Comparison of ENCODE assay signal across 8 cellular contexts in genomic region chr15:34039180-34039486, GRCh38. TPM values are rescaled to one million over a fixed set of nuclear protein-coding genes. Genes with fewer than 3 reads are reported as not detected.
DNase-seq lines count a peak whose midpoint lies in the region; ATAC-seq lines count a peak whose summit lies in the region.

Gene AVEN (minus strand): TSS chr15:34039204. CDS start chr15:34039046, 158 bp downstream.

- H3K36me3 ChIP-seq in iPS-15b (ENCODE audit: control insufficient read depth, insufficient read depth, low read length): no peaks in the 10 kb centered on the region

- peaks cover 26% of the 10 kb centered on the region for H3K4me1 Mint-ChIP-seq in activated naive CD8-positive, alpha-beta T cell treated with anti-CD3 and anti-CD28 coated beads, Interleukin-2, amount 50 U/mL, for 24 hours
- peaks cover 22% of the 10 kb centered on the region for H3K4me1 Mint-ChIP-seq in stimulated activated effector memory CD8-positive, alpha-beta T cell treated with anti-CD3 and anti-CD28 coated beads, Interleukin-12 subunit alpha, Interleukin-12 subunit beta, amount 100 ng/mL, for 72 hours

- peak within 1 kb of the TSS; percentile 96 for H3K27ac Mint-ChIP-seq in activated naive CD8-positive, alpha-beta T cell treated with anti-CD3 and anti-CD28 coated beads, Interleukin-2, amount 50 U/mL, for 24 hours
- peak within 1 kb of the TSS; percentile 84 for H3K27ac Mint-ChIP-seq in stimulated activated effector memory CD8-positive, alpha-beta T cell treated with anti-CD3 and anti-CD28 coated beads, Interleukin-12 subunit alpha, Interleukin-12 subunit beta, amount 100 ng/mL, for 72 hours

- H3K4me3 Mint-ChIP-seq in activated naive CD8-positive, alpha-beta T cell treated with anti-CD3 and anti-CD28 coated beads, Interleukin-2, amount 50 U/mL, for 24 hours: peak within 1 kb of the TSS; percentile 84
- H3K4me3 Mint-ChIP-seq in stimulated activated effector memory CD8-positive, alpha-beta T cell treated with anti-CD3 and anti-CD28 coated beads, Interleukin-12 subunit alpha, Interleukin-12 subunit beta, amount 100 ng/mL, for 72 hours: peak within 1 kb of the TSS; percentile 78

- H3K9me3 Mint-ChIP-seq in activated naive CD8-positive, alpha-beta T cell treated with anti-CD3 and anti-CD28 coated beads, Interleukin-2, amount 50 U/mL, for 24 hours: no peaks in the 10 kb centered on the region
- H3K9me3 Mint-ChIP-seq in stimulated activated effector memory CD8-positive, alpha-beta T cell treated with anti-CD3 and anti-CD28 coated beads, Interleukin-12 subunit alpha, Interleukin-12 subunit beta, amount 100 ng/mL, for 72 hours: no peaks in the 10 kb centered on the region

- no peaks in the 10 kb centered on the region for H3K36me3 Mint-ChIP-seq in activated naive CD8-positive, alpha-beta T cell treated with anti-CD3 and anti-CD28 coated beads, Interleukin-2, amount 50 U/mL, for 24 hours (ENCODE audit: low read depth)
- no peaks in the 10 kb centered on the region for H3K36me3 Mint-ChIP-seq in stimulated activated effector memory CD8-positive, alpha-beta T cell treated with anti-CD3 and anti-CD28 coated beads, Interleukin-12 subunit alpha, Interleukin-12 subunit beta, amount 100 ng/mL, for 72 hours

- H3K4me1 ChIP-seq in iPS-15b (ENCODE audit: control insufficient read depth, insufficient read depth, low read length): peaks cover 6% of the 10 kb centered on the region

- no peaks in the 10 kb centered on the region for H3K9me3 ChIP-seq in iPS-15b (ENCODE audit: control insufficient read depth, insufficient read depth, low read length)

- no peak for DNase-seq in HT-29 (ENCODE audit: low spot score)
- no peak for DNase-seq in activated naive CD8-positive, alpha-beta T cell treated with anti-CD3 and anti-CD28 coated beads, Interleukin-2, amount 50 U/mL, for 24 hours
- no peak for DNase-seq in stimulated activated effector memory CD8-positive, alpha-beta T cell treated with anti-CD3 and anti-CD28 coated beads, Interleukin-12 subunit alpha, Interleukin-12 subunit beta, amount 100 ng/mL, for 72 hours (ENCODE audit: low spot score in 2 of 2)
- DNase-seq in GDM1 (lab: John Stamatoyannopoulos, UW): no peak
- DNase-seq in NCI-H446 treated with DMSO at 0.1 percent for 48 hours (lab: John Stamatoyannopoulos, UW): no peak
- no peak for DNase-seq in AG20443 (ENCODE audit: low spot score)

- H3K27me3 ChIP-seq in iPS-15b (ENCODE audit: control insufficient read depth, insufficient read depth, low read length): peaks cover 28% of the 10 kb centered on the region

- peak within 1 kb of the TSS; percentile 74 for H3K9ac ChIP-seq in iPS-15b (ENCODE audit: low read depth, low read length)

- no peaks in the 10 kb centered on the region for H3K27me3 Mint-ChIP-seq in activated naive CD8-positive, alpha-beta T cell treated with anti-CD3 and anti-CD28 coated beads, Interleukin-2, amount 50 U/mL, for 24 hours

- H3K4me3 ChIP-seq in iPS-15b (ENCODE audit: low read depth, low read length): peak within 1 kb of the TSS; percentile 78

- no peak for ATAC-seq in activated naive CD8-positive, alpha-beta T cell treated with anti-CD3 and anti-CD28 coated beads, Interleukin-2, amount 50 U/mL, for 24 hours
- ATAC-seq in stimulated activated effector memory CD8-positive, alpha-beta T cell treated with anti-CD3 and anti-CD28 coated beads, Interleukin-12 subunit alpha, Interleukin-12 subunit beta, amount 100 ng/mL, for 72 hours: no peak
- ATAC-seq in GM18907 (IDR thresholded peaks at IDR 0.05; ENCODE audit: unreplicated experiment): no peak

RNA-seq across cellular contexts. Expression of gene AVEN, which starts in this region (rescaled TPM):
- 11.9 and 15.0 TPM in 2 replicates for total RNA-seq in HT-29 (2014; rRNA removed; shearing (Covaris generic))
